ENCODE assay signal across 9 cellular contexts in the genomic region with DNA sequence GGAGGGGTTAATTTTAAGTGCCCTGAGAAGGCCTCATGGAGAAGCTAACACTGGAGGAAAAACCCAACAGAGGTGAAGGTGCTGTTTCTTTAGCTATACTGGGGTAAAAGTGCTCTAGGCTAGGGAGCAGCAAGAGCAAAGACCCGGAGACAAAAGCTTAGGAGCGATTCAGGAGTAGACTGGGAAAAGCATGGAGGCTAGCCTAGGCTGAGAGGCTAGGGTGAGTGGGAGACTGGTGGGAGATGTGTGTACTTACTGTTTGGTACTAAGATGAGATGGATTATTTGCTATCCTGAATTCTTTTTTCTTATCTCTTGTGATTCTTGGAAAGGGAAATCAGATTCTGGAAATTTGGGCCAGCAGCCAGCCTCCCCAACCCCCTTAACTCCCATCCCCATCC. TPM values are rescaled to one million over a fixed set of nuclear protein-coding genes. Genes with fewer than 3 reads are reported as not detected.
DNase-seq lines count a peak whose midpoint lies in the region; ATAC-seq, FAIRE-seq and TF ChIP-seq lines count a peak whose summit lies in the region.
"Had no signal": no experiment of that assay in that cellular context is flagged by ENCODE, and none has a peak within 500 bp of the region (broad histone marks: within the 10 kb centered on the region; RNA-seq: fewer than 3 reads in every experiment).

No MANE protein-coding gene starts in this region.

- no peaks in the 10 kb centered on the region for H3K9me3 ChIP-seq in NT2/D1 (ENCODE audit: insufficient read depth, low read length)
- H3K9me3 ChIP-seq in H1 (ENCODE audit: insufficient read depth in 2 of 2, low read depth in 1 of 2, low read length in 1 of 2): no peaks in the 10 kb centered on the region
- no peaks in the 10 kb centered on the region for H3K9me3 ChIP-seq in osteoblast (ENCODE audit: low read depth, low read length)

- H3K79me1 ChIP-seq in H1 (ENCODE audit: low read depth, low read length): peaks cover 4% of the 10 kb centered on the region

- no peak overlapping the region for H3K18ac ChIP-seq in H1 (ENCODE audit: extremely low read depth, low read length)

- H3K9ac ChIP-seq in NT2/D1 (ENCODE audit: insufficient read length, low read depth) (peak overlapping the region; percentile 100), H1 (replicated peaks in 1 of 4; ENCODE audit: extremely low read depth in 1 of 4, low read depth in 3 of 4, low read length in 3 of 4) (peak overlapping the region in 1 of 4 experiments; percentile 20; a peak in 1 of 7 replicates)

- H3K36me3 ChIP-seq in NT2/D1 (ENCODE audit: insufficient read depth, insufficient read length, low read length): peaks cover 39% of the 10 kb centered on the region
- H3K36me3 ChIP-seq in H1 (ENCODE audit: control insufficient read depth in 2 of 4, insufficient read depth in 4 of 4, low read length in 3 of 4): peaks cover 0 to 7% (median 4%) of the 10 kb centered on the region in 4 experiments; a peak in 4 of 8 replicates
- H3K36me3 ChIP-seq in osteoblast (ENCODE audit: insufficient read depth, low read length): no peaks in the 10 kb centered on the region

- H3K56ac ChIP-seq in H1 (replicated peaks; ENCODE audit: insufficient read length, low read depth, low read length): no peak overlapping the region

- no peak for DNase-seq in GM12865 (ENCODE audit: low read depth)
- DNase-seq in NT2/D1 (ENCODE audit: low read depth, low spot score): no peak
- peak in 1 of 2 experiments; percentile 37 for DNase-seq in H1 (ENCODE audit: low read depth in 1 of 2, low spot score in 2 of 2)
- DNase-seq in osteoblast (ENCODE audit: insufficient read length, low spot score, missing footprints): peak; percentile 51
- DNase-seq in germinal center (ENCODE audit: low spot score): no peak
- no peak for DNase-seq in medulla oblongata (ENCODE audit: extremely low spot score)
- DNase-seq: activated CD8-positive, alpha-beta memory T cell treated with anti-CD3 and anti-CD28 coated beads for 24 hours; NCI-H2029 had no signal

- H2BK15ac ChIP-seq in H1 (ENCODE audit: low read length): no peak overlapping the region

- H2BK12ac ChIP-seq in H1 (ENCODE audit: low read depth, low read length): no peak overlapping the region

- H2AFZ ChIP-seq in H1 (ENCODE audit: low read length) (no peak overlapping the region), osteoblast (ENCODE audit: low read length) (no peak overlapping the region)

- TF ChIP-seq EP300 in H1 (IDR thresholded peaks at IDR 0.05; ENCODE audit: borderline replicate concordance in 1 of 2, low read depth in 2 of 2, low read length in 2 of 2): no peak

- H2BK5ac ChIP-seq in H1 (ENCODE audit: low read depth, low read length): no peak overlapping the region

- no peak overlapping the region for H2BK20ac ChIP-seq in H1 (ENCODE audit: low read length)

- ATAC-seq in HG02852 (IDR thresholded peaks at IDR 0.05; ENCODE audit: unreplicated experiment): no peak

- no peak for TF ChIP-seq CTCF in GM12865 (IDR thresholded peaks at IDR 0.05; ENCODE audit: insufficient read depth, low read depth, low read length, missing control alignments)
- no peak for TF ChIP-seq CTCF in H1 (IDR thresholded peaks at IDR 0.05; ENCODE audit: control extremely low read depth in 1 of 3, insufficient read depth in 1 of 3, low read depth in 1 of 3, low read length in 3 of 3)
- TF ChIP-seq CTCF in osteoblast (IDR thresholded peaks at IDR 0.05; ENCODE audit: extremely low read depth, low read depth, low read length): no peak

- no peak overlapping the region for H3K14ac ChIP-seq in H1 (ENCODE audit: insufficient read length)

- no peak overlapping the region for H4K91ac ChIP-seq in H1 (replicated peaks; ENCODE audit: insufficient read length, low read length)

- H3K23me2 ChIP-seq in H1 (ENCODE audit: low read depth, low read length): peaks cover 4% of the 10 kb centered on the region

- no peak overlapping the region for H2BK120ac ChIP-seq in H1 (replicated peaks; ENCODE audit: low read depth, low read length)

- peak overlapping the region; percentile 65 to 86 for H3K4me2 ChIP-seq in H1 (ENCODE audit: insufficient read depth in 1 of 2, low read depth in 2 of 2, low read length in 2 of 2)
- H3K4me2 ChIP-seq in osteoblast (ENCODE audit: insufficient read depth, low read length): peak overlapping the region; percentile 79

- H3K4me3 ChIP-seq in GM12865 (ENCODE audit: low read depth, low read length): peak overlapping the region; percentile 91
- peak overlapping the region; percentile 99 for H3K4me3 ChIP-seq in NT2/D1 (ENCODE audit: insufficient read length, low read depth)
- H3K4me3 ChIP-seq in H1 (ENCODE audit: extremely low read depth in 1 of 4, insufficient read depth in 2 of 4, low read depth in 3 of 4, low read length in 4 of 4): peak overlapping the region; percentile 7 to 96 (median 52); a peak in 5 of 8 replicates
- H3K4me3 ChIP-seq in osteoblast (ENCODE audit: insufficient read depth, low read length): peak overlapping the region; percentile 88

- TF ChIP-seq POLR2A in H1 (IDR thresholded peaks at IDR 0.05; ENCODE audit: control extremely low read depth in 1 of 2, low read depth in 2 of 2, low read length in 2 of 2): no peak

- H4K8ac ChIP-seq in H1 (ENCODE audit: extremely low read depth, insufficient read depth, low read length): no peak overlapping the region; the same call in 1 of the 2 replicates

- POLR2A ChIA-PET in H1 (lab: Charles Lee; ENCODE audit: partially characterized antibody): no interaction called here

- TF ChIP-seq RAD21 in H1 (IDR thresholded peaks at IDR 0.05 in 1 of 2, conservative IDR thresholded peaks at IDR 0.05 in 1 of 2; ENCODE audit: low read depth in 2 of 2, low read length in 2 of 2): no peak

- H4K20me1 ChIP-seq in H1 (replicated peaks in 1 of 2; ENCODE audit: control insufficient read depth in 1 of 2, insufficient read depth in 2 of 2, low read length in 2 of 2): peaks cover 0 to 7% of the 10 kb centered on the region in 2 experiments
- peaks cover 44% of the 10 kb centered on the region for H4K20me1 ChIP-seq in osteoblast (ENCODE audit: insufficient read depth, low read length)

- CTCF ChIA-PET in H1 (lab: Charles Lee; ENCODE audit: partially characterized antibody): no interaction called here

- H3K27ac ChIP-seq in H1 (ENCODE audit: low read depth, low read length): no peak overlapping the region
- H3K27ac ChIP-seq in osteoblast (ENCODE audit: low read depth, low read length): peak overlapping the region; percentile 3

- H2AK5ac ChIP-seq in H1 (ENCODE audit: low read depth, low read length): no peak overlapping the region

- H3K27me3 ChIP-seq in NT2/D1 (ENCODE audit: insufficient read depth, insufficient read length) (no peaks in the 10 kb centered on the region), H1 (replicated peaks in 1 of 4; ENCODE audit: control insufficient read depth in 3 of 4, extremely low read depth in 1 of 4, insufficient read depth in 3 of 4, low read length in 3 of 4) (peaks cover 0 to 2% (median 0%) of the 10 kb centered on the region in 4 experiments; a peak in 1 of 7 replicates), osteoblast (ENCODE audit: insufficient read depth, low read length) (no peaks in the 10 kb centered on the region)

- H3K79me2 ChIP-seq in H1 (ENCODE audit: control insufficient read depth in 1 of 2, insufficient read depth in 2 of 2, low read length in 2 of 2): peaks cover 23 to 65% of the 10 kb centered on the region in 2 experiments
- H3K79me2 ChIP-seq in osteoblast (ENCODE audit: insufficient read depth, low read length): peaks cover 69% of the 10 kb centered on the region

- no peak for FAIRE-seq in H1 (lab: Jason Lieb, UNC)

- no peaks in the 10 kb centered on the region for H3K4me1 ChIP-seq in NT2/D1 (ENCODE audit: insufficient read depth, insufficient read length)
- peaks cover 0 to 8% (median 3%) of the 10 kb centered on the region in 4 experiments; a peak in 4 of 7 replicates for H3K4me1 ChIP-seq in H1 (replicated peaks in 1 of 4; ENCODE audit: control insufficient read depth in 3 of 4, insufficient read depth in 4 of 4, low read length in 3 of 4)
- H3K4me1 ChIP-seq in osteoblast (ENCODE audit: insufficient read depth, low read length): peaks cover 22% of the 10 kb centered on the region

- H3K4ac ChIP-seq in H1 (replicated peaks; ENCODE audit: insufficient read length, low read depth, low read length): no peak overlapping the region

- H4K5ac ChIP-seq in H1 (ENCODE audit: insufficient read length, low read depth, low read length): no peak overlapping the region

- H3K23ac ChIP-seq in H1 (ENCODE audit: insufficient read length): no peak overlapping the region

- 84% methylated on average over 2 of the region's 2 CpGs; no CpG with 5 or more reads in 1 of the 2 experiments for WGBS in H1 (ENCODE audit: extremely low coverage in 1 of 2, insufficient coverage in 1 of 2, insufficient read length in 1 of 2, insufficient replicate concordance in 2 of 2, low coverage in 1 of 2, low lambda C conversion rate in 2 of 2, missing lambda C conversion rate in 1 of 2), 2 experiments

TF ChIP-seq in H1, 55 proteins besides CTCF, POLR2A, EP300 and RAD21 (continues in another document):
- no peak for TF ChIP-seq SRF (IDR thresholded peaks at IDR 0.05; ENCODE audit: low read depth, low read length)
- peak; percentile 55; the same call in 1 of the 2 replicates for TF ChIP-seq SP1 (IDR thresholded peaks at IDR 0.05; ENCODE audit: low read depth, low read length)
- TF ChIP-seq CHD2 (IDR thresholded peaks at IDR 0.05; ENCODE audit: low read length): no peak
- TF ChIP-seq ASH2L (IDR thresholded peaks at IDR 0.05; ENCODE audit: low read length): no peak
- no peak for TF ChIP-seq JUND (IDR thresholded peaks at IDR 0.05; ENCODE audit: low read length)
- no peak for TF ChIP-seq EGR1 (IDR thresholded peaks at IDR 0.05; ENCODE audit: borderline replicate concordance, low read depth, low read length)
- no peak for TF ChIP-seq KDM4A (IDR thresholded peaks at IDR 0.05; ENCODE audit: low read depth, low read length, severe bottlenecking)
- no peak for TF ChIP-seq EZH2 (IDR thresholded peaks at IDR 0.05; ENCODE audit: low read depth, low read length, severe bottlenecking)
- no peak for TF ChIP-seq KDM5A (IDR thresholded peaks at IDR 0.05; ENCODE audit: low read length)
- TF ChIP-seq ZNF274 (IDR thresholded peaks at IDR 0.05; ENCODE audit: borderline replicate concordance, extremely low read depth, low read length): no peak
- no peak for TF ChIP-seq BCL11A (IDR thresholded peaks at IDR 0.05; ENCODE audit: low read depth in 2 of 2, low read length in 2 of 2)
- TF ChIP-seq SP2 (IDR thresholded peaks at IDR 0.05; ENCODE audit: low read length): no peak

RNA-seq across cellular contexts. Expression of a gene that starts 2.0 kb away (rescaled TPM):
- 58.2 and 62.0 TPM in 2 replicates for total RNA-seq in H1 (2021; fragmentation: NEBNext Ultra II Directional; extraction: Animal tissue kit (Norgen Biotek cat#: 25700))
- 19.3 and 22.3 TPM in 2 replicates for polyA plus RNA-seq in H1 (2011; rRNA removed)
- 26.4 TPM for polyA plus RNA-seq in H1 (2011; cell fraction: cytosol; rRNA removed)
- polyA plus RNA-seq in H1 (2011; cell fraction: nucleus; rRNA removed): 40.2 TPM
- polyA plus RNA-seq in H1 (2012, experiment 1 of 2): 30.2 to 46.4 TPM (median 34.1 TPM) in 4 replicates
- 2.0 TPM for polyA plus RNA-seq in H1 (2012, experiment 2 of 2)
- 40.9 TPM for polyA plus RNA-seq in H1 (2013, experiment 1 of 2)
- 41.0 TPM for polyA plus RNA-seq in H1 (2013, experiment 2 of 2)
- polyA minus RNA-seq in H1 (2011; rRNA and poly(A)+ RNA removed): 86.9 and 90.9 TPM in 2 replicates
- 37.5 TPM for polyA minus RNA-seq in H1 (2011; cell fraction: cytosol; rRNA and poly(A)+ RNA removed)
- polyA minus RNA-seq in H1 (2011; cell fraction: nucleus; rRNA and poly(A)+ RNA removed): 91.9 TPM
- total RNA-seq in osteoblast: 57.2 and 60.7 TPM in 2 replicates
